In the genomic region with DNA sequence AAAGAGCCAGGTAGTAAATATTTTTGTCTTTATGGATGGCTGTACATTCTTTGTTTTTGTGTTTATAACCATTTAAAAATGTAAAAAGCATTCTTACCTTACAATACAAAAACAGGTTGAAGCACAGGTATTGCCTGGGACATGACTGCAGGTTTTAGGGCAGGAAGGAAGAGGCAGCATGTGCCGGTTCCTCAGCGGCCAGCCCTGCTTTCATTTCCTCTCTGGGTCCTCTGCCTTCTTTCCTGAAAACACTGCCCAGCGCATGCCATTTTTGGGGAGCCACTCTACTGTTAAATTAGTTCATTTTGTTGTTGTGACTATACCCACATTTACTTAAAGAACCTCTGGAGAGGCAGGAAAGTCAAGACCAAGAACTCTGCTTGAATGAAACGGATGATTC, we compare ENCODE assay signal across 18 cellular contexts. TPM values are rescaled to one million over a fixed set of nuclear protein-coding genes. Genes with fewer than 3 reads are reported as not detected.
DNase-seq lines count a peak whose midpoint lies in the region; ATAC-seq and TF ChIP-seq lines count a peak whose summit lies in the region.
"Had no signal": no experiment of that assay in that cellular context is flagged by ENCODE, and none has a peak within 500 bp of the region (broad histone marks: within the 10 kb centered on the region; RNA-seq: fewer than 3 reads in every experiment).

No MANE protein-coding gene starts in this region.

- H3K4me1 ChIP-seq in DOHH2 (ENCODE audit: control insufficient read depth, low read length) (peaks cover 13% of the 10 kb centered on the region), adrenal gland (replicated peaks in 1 of 2) (no peaks in the 10 kb centered on the region)

- peaks cover 53% of the 10 kb centered on the region for H3K36me3 Mint-ChIP-seq in T-helper 2 cell treated with Interferon-gamma antibody and Interleukin-4, amounts not matched to agents 5 μg/mL and 100 μg/mL, for 36 hours (ENCODE audit: low read depth)
- H3K36me3 Mint-ChIP-seq in activated T-helper 17 cell treated with anti-CD3 and anti-CD28 coated beads, Interleukin-2, amount 50 U/mL, for 72 hours (ENCODE audit: low read depth): peaks cover 87% of the 10 kb centered on the region
- peaks cover 22 to 28% of the 10 kb centered on the region in 2 donors for H3K36me3 Mint-ChIP-seq in naive B cell

- H3K27me3 Mint-ChIP-seq in T-helper 2 cell treated with Interferon-gamma antibody and Interleukin-4, amounts not matched to agents 5 μg/mL and 100 μg/mL, for 36 hours (ENCODE audit: low read depth): no peaks in the 10 kb centered on the region
- H3K27me3 Mint-ChIP-seq in activated T-helper 17 cell treated with anti-CD3 and anti-CD28 coated beads, Interleukin-2, amount 50 U/mL, for 72 hours: no peaks in the 10 kb centered on the region
- no peaks in the 10 kb centered on the region for H3K27me3 Mint-ChIP-seq in naive B cell

- H3K27me3 ChIP-seq in DOHH2 (ENCODE audit: control insufficient read depth, low read length) (no peaks in the 10 kb centered on the region), adrenal gland (no peaks in the 10 kb centered on the region)

- no peaks in the 10 kb centered on the region for H3K9me2 ChIP-seq in DOHH2 (replicated peaks; ENCODE audit: control insufficient read depth, low read length)

- no peak for ATAC-seq in activated T-helper 17 cell treated with anti-CD3 and anti-CD28 coated beads, Interleukin-2, amount 50 U/mL, for 72 hours (replicated peaks)
- ATAC-seq in naive B cell (ENCODE audit: low read depth in 2 of 2) (peak; percentile 54 to 76), HG03045 (IDR thresholded peaks at IDR 0.05; ENCODE audit: unreplicated experiment) (no peak)

- intact Hi-C loops in adrenal gland (cut with DNase I): no loop called here

- H3F3A ChIP-seq in DOHH2 (ENCODE audit: control insufficient read depth, insufficient read depth): no peaks in the 10 kb centered on the region

- H3K27ac Mint-ChIP-seq in T-helper 2 cell treated with Interferon-gamma antibody and Interleukin-4, amounts not matched to agents 5 μg/mL and 100 μg/mL, for 36 hours: peak overlapping the region; percentile 33
- peak overlapping the region; percentile 85 for H3K27ac Mint-ChIP-seq in activated T-helper 17 cell treated with anti-CD3 and anti-CD28 coated beads, Interleukin-2, amount 50 U/mL, for 72 hours
- peak overlapping the region in 5 of 6 donors; percentile 8 to 97 (median 88) for H3K27ac Mint-ChIP-seq in naive B cell

- 0 out of 2 replicates have a peak overlapping the region, but pooled peaks have one; percentile 9 for H3K4me2 ChIP-seq in DOHH2 (ENCODE audit: low read length)

- H3K79me2 ChIP-seq in DOHH2 (ENCODE audit: control insufficient read depth, low read length): no peaks in the 10 kb centered on the region

- H3K4me3 Mint-ChIP-seq in T-helper 2 cell treated with Interferon-gamma antibody and Interleukin-4, amounts not matched to agents 5 μg/mL and 100 μg/mL, for 36 hours: no peak overlapping the region
- H3K4me3 Mint-ChIP-seq in activated T-helper 17 cell treated with anti-CD3 and anti-CD28 coated beads, Interleukin-2, amount 50 U/mL, for 72 hours: no peak overlapping the region
- H3K4me3 Mint-ChIP-seq in naive B cell: peak overlapping the region in 6 of 8 donors; percentile 5 to 80 (median 63)

- H3K27ac ChIP-seq in DOHH2 (ENCODE audit: low read depth, low read length) (no peak overlapping the region), adrenal gland (no peak overlapping the region)

- no peak overlapping the region for H3K4me3 ChIP-seq in DOHH2 (ENCODE audit: low read length)
- no peak overlapping the region for H3K4me3 ChIP-seq in adrenal gland

- no peak for TF ChIP-seq POLR2A in adrenal gland (IDR thresholded peaks at IDR 0.05)

- H3K9me3 ChIP-seq in DOHH2 (ENCODE audit: control insufficient read depth, insufficient read depth, low read length) (no peaks in the 10 kb centered on the region), adrenal gland (replicated peaks in 1 of 3) (no peaks in the 10 kb centered on the region)

- no peaks in the 10 kb centered on the region for H3K9me3 Mint-ChIP-seq in T-helper 2 cell treated with Interferon-gamma antibody and Interleukin-4, amounts not matched to agents 5 μg/mL and 100 μg/mL, for 36 hours
- H3K9me3 Mint-ChIP-seq in activated T-helper 17 cell treated with anti-CD3 and anti-CD28 coated beads, Interleukin-2, amount 50 U/mL, for 72 hours: no peaks in the 10 kb centered on the region
- no peaks in the 10 kb centered on the region for H3K9me3 Mint-ChIP-seq in naive B cell

- 65 to 81% (median 74%) methylated on average over 4 of the region's 4 CpGs for WGBS in adrenal gland, 4 donors

- H4K20me1 ChIP-seq in DOHH2 (ENCODE audit: control insufficient read depth, insufficient read depth, low read depth, low read length): no peaks in the 10 kb centered on the region

- DNase-seq in T-helper 2 cell treated with Interferon-gamma antibody and Interleukin-4, amounts not matched to agents 5 μg/mL and 100 μg/mL, for 36 hours (ENCODE audit: low spot score): no peak
- DNase-seq in T-helper 2 cell (no peak), naive B cell (peak; percentile 15), adrenal gland (no peak), SKM-1 treated with dmso at 0.1 percent for 144 hours (lab: John Stamatoyannopoulos, UW; ENCODE audit: unreplicated experiment) (no peak)
- DNase-seq: activated CD4-positive, CD25-positive, alpha-beta regulatory T cell; activated gamma-delta T cell; DND-41; hippocampal formation; KG1; NCI-H1048; NCI-H2029; NCI-H446 treated with DMSO at 0.1 percent for 48 hours; stimulated activated CD4-positive, alpha-beta T cell treated with anti-CD3 and anti-CD28 coated beads, Interleukin-12 subunit alpha, Interleukin-12 subunit beta, amount 100 ng/mL, for 4 hours had no signal

- no peak for TF ChIP-seq CTCF in DOHH2 (IDR thresholded peaks at IDR 0.05; ENCODE audit: low read depth, low read length, poor library complexity, severe bottlenecking)
- no peak for TF ChIP-seq CTCF in adrenal gland (IDR thresholded peaks at IDR 0.05)

- peaks cover 62% of the 10 kb centered on the region for H3K36me3 ChIP-seq in DOHH2 (ENCODE audit: control insufficient read depth, low read length)
- peaks cover 0 to 77% of the 10 kb centered on the region in 2 donors for H3K36me3 ChIP-seq in adrenal gland (replicated peaks in 1 of 2)

- H3K4me1 Mint-ChIP-seq in T-helper 2 cell treated with Interferon-gamma antibody and Interleukin-4, amounts not matched to agents 5 μg/mL and 100 μg/mL, for 36 hours (ENCODE audit: low read depth): peaks cover 19% of the 10 kb centered on the region
- H3K4me1 Mint-ChIP-seq in activated T-helper 17 cell treated with anti-CD3 and anti-CD28 coated beads, Interleukin-2, amount 50 U/mL, for 72 hours: peaks cover 26% of the 10 kb centered on the region
- peaks cover 22 to 30% (median 28%) of the 10 kb centered on the region in 3 donors for H3K4me1 Mint-ChIP-seq in naive B cell

RNA-seq across cellular contexts. Expression of gene SACM1L, which starts 52.5 kb away (rescaled TPM):
- total RNA-seq in activated T-helper 17 cell treated with anti-CD3 and anti-CD28 coated beads, Interleukin-2, amount 50 U/mL, for 72 hours: 10 to 100 TPM; 49.2 to 57.4 TPM
- polyA plus RNA-seq in naive B cell (ENCODE audit: low read depth in 6 of 6) (10 to 100 TPM in 4 of 6 donors, 1 to 10 TPM in 2; 7.3 to 19.2 (median 15.4) TPM), adrenal gland (10 to 100 TPM; 22.5 to 59.3 (median 28.6) TPM)
- 10 to 100 TPM; 25.9 to 56.8 (median 44.8) TPM for total RNA-seq in adrenal gland

RNA-seq across cellular contexts. Expression of gene SLC6A20, which starts 54.6 kb away (rescaled TPM):
- total RNA-seq in activated T-helper 17 cell treated with anti-CD3 and anti-CD28 coated beads, Interleukin-2, amount 50 U/mL, for 72 hours: not detected
- polyA plus RNA-seq in naive B cell (ENCODE audit: low read depth in 6 of 6) (under 1 TPM in 1 of 6 donors, not detected in 5; 0.93 TPM), adrenal gland (under 1 TPM in 2 of 3 donors, not detected in 1; 0.07 to 0.30 TPM)
- under 1 TPM in 3 of 8 donors, not detected in 5; 0.08 to 0.52 (median 0.13) TPM for total RNA-seq in adrenal gland
- total RNA-seq: A172 had no signal

Comparison
In these comparisons a context has a peak if more than half of its experiments do, and no peak if none do; other contexts are left out.
1. H3K27ac Mint-ChIP-seq: peak in every context shown above with its lines; median percentile 88 in naive B cell; 85 in activated T-helper 17 cell treated with anti-CD3 and anti-CD28 coated beads, Interleukin-2, amount 50 U/mL, for 72 hours; 33 in T-helper 2 cell treated with Interferon-gamma antibody and Interleukin-4, amounts not matched to agents 5 μg/mL and 100 μg/mL, for 36 hours.
2. H3K4me3 Mint-ChIP-seq: peak in naive B cell (6 of 8); none in T-helper 2 cell treated with Interferon-gamma antibody and Interleukin-4, amounts not matched to agents 5 μg/mL and 100 μg/mL, for 36 hours (single experiment) and activated T-helper 17 cell treated with anti-CD3 and anti-CD28 coated beads, Interleukin-2, amount 50 U/mL, for 72 hours (single experiment).
3. ATAC-seq: peak in naive B cell (2 of 2); none in activated T-helper 17 cell treated with anti-CD3 and anti-CD28 coated beads, Interleukin-2, amount 50 U/mL, for 72 hours (single experiment) and HG03045 (single experiment).